ENCODE assay signal across 9 cellular contexts in genomic region chr10:49114718-49115014, GRCh38. TPM values are rescaled to one million over a fixed set of nuclear protein-coding genes. Genes with fewer than 3 reads are reported as not detected.
DNase-seq lines count a peak whose midpoint lies in the region; ATAC-seq and TF ChIP-seq lines count a peak whose summit lies in the region.
"Had no signal": no experiment of that assay in that cellular context is flagged by ENCODE, and none has a peak within 500 bp of the region (broad histone marks: within the 10 kb centered on the region; RNA-seq: fewer than 3 reads in every experiment).

No MANE protein-coding gene starts in this region.

- H3K9me3 Mint-ChIP-seq in IgD-negative memory B cell, result no peaks in the 10 kb centered on the region
- no peaks in the 10 kb centered on the region for H3K9me3 Mint-ChIP-seq in central memory CD8-positive, alpha-beta T cell
- H3K9me3 Mint-ChIP-seq in stimulated activated naive CD8-positive, alpha-beta T cell treated with anti-CD3 and anti-CD28 coated beads, Interleukin-15, amount 100 ng/mL, for 72 hours, result no peaks in the 10 kb centered on the region

- ATAC-seq in central memory CD8-positive, alpha-beta T cell (replicated peaks; ENCODE audit: extremely low read depth, poor library complexity, severe bottlenecking), result no peak
- peak; percentile 4 for ATAC-seq in left lung
- no peak for ATAC-seq in stimulated activated naive CD8-positive, alpha-beta T cell treated with anti-CD3 and anti-CD28 coated beads, Interleukin-15, amount 100 ng/mL, for 72 hours
- ATAC-seq in GM18858 (IDR thresholded peaks at IDR 0.05; ENCODE audit: unreplicated experiment), result no peak

- intact Hi-C loops in left lung (cut with DNase I), result no loop called here

- peak overlapping the region; percentile 39 to 43 for H3K4me3 ChIP-seq in left lung

- H3K27me3 Mint-ChIP-seq in IgD-negative memory B cell, result peaks cover 21% of the 10 kb centered on the region
- peaks cover 27% of the 10 kb centered on the region for H3K27me3 Mint-ChIP-seq in central memory CD8-positive, alpha-beta T cell
- H3K27me3 Mint-ChIP-seq in stimulated activated naive CD8-positive, alpha-beta T cell treated with anti-CD3 and anti-CD28 coated beads, Interleukin-15, amount 100 ng/mL, for 72 hours, result peaks cover 42% of the 10 kb centered on the region

- no peaks in the 10 kb centered on the region for H3K36me3 ChIP-seq in left lung

- no peak for DNase-seq in central memory CD8-positive, alpha-beta T cell (ENCODE audit: low spot score in 2 of 2)
- no peak for DNase-seq in left lung
- no peak for DNase-seq in stimulated activated naive CD8-positive, alpha-beta T cell treated with anti-CD3 and anti-CD28 coated beads, Interleukin-15, amount 100 ng/mL, for 72 hours
- DNase-seq in LoVo (ENCODE audit: low spot score), result no peak
- DNase-seq in NCI-H1436 treated with DMSO at 0.1 percent for 48 hours (lab: John Stamatoyannopoulos, UW), result no peak
- DNase-seq in mucosa of gallbladder (ENCODE audit: low spot score), result no peak

- no peaks in the 10 kb centered on the region for H3K9me3 ChIP-seq in left lung

- H3K4me1 Mint-ChIP-seq in IgD-negative memory B cell, result peaks cover 0 to 3% (median 0%) of the 10 kb centered on the region in 3 donors
- no peaks in the 10 kb centered on the region for H3K4me1 Mint-ChIP-seq in central memory CD8-positive, alpha-beta T cell
- H3K4me1 Mint-ChIP-seq in stimulated activated naive CD8-positive, alpha-beta T cell treated with anti-CD3 and anti-CD28 coated beads, Interleukin-15, amount 100 ng/mL, for 72 hours, result peaks cover 7% of the 10 kb centered on the region

- H3K4me3 Mint-ChIP-seq in IgD-negative memory B cell, result peak overlapping the region; percentile 28 to 72 (median 48)
- peak overlapping the region; percentile 54 for H3K4me3 Mint-ChIP-seq in central memory CD8-positive, alpha-beta T cell
- H3K4me3 Mint-ChIP-seq in stimulated activated naive CD8-positive, alpha-beta T cell treated with anti-CD3 and anti-CD28 coated beads, Interleukin-15, amount 100 ng/mL, for 72 hours, result peak overlapping the region; percentile 22 to 35

- no peaks in the 10 kb centered on the region for H3K36me3 Mint-ChIP-seq in IgD-negative memory B cell
- no peaks in the 10 kb centered on the region for H3K36me3 Mint-ChIP-seq in central memory CD8-positive, alpha-beta T cell (ENCODE audit: insufficient read depth)

- no peak overlapping the region for H3K27ac Mint-ChIP-seq in IgD-negative memory B cell
- H3K27ac Mint-ChIP-seq in central memory CD8-positive, alpha-beta T cell (ENCODE audit: low read depth), result no peak overlapping the region
- H3K27ac Mint-ChIP-seq in stimulated activated naive CD8-positive, alpha-beta T cell treated with anti-CD3 and anti-CD28 coated beads, Interleukin-15, amount 100 ng/mL, for 72 hours, result no peak overlapping the region

- TF ChIP-seq CTCF in left lung (IDR thresholded peaks at IDR 0.05), result no peak

- peaks cover 0 to 23% of the 10 kb centered on the region in 2 donors for H3K27me3 ChIP-seq in left lung

- peaks cover 0 to 11% of the 10 kb centered on the region in 2 donors for H3K4me1 ChIP-seq in left lung

- peak overlapping the region; percentile 56 to 59 for H3K27ac ChIP-seq in left lung

RNA-seq across cellular contexts. Expression of gene VSTM4, which starts 0.7 kb away (rescaled TPM):
- polyA plus RNA-seq in IgD-negative memory B cell, result not detected
- total RNA-seq in left lung (10 to 100 TPM; 11.0 to 13.2 TPM), mucosa of gallbladder (13.1 TPM)

RNA-seq across cellular contexts. Expression of gene FAM170B, which starts 19.2 kb away (rescaled TPM):
- polyA plus RNA-seq in IgD-negative memory B cell, result not detected
- total RNA-seq in left lung (under 1 TPM in 1 of 2 donors, not detected in 1; 0.26 TPM), mucosa of gallbladder (not detected)
- total RNA-seq: pulmonary artery endothelial cell had no signal
